Comparison of ENCODE assay signal across 8 cellular contexts in the genomic region with DNA sequence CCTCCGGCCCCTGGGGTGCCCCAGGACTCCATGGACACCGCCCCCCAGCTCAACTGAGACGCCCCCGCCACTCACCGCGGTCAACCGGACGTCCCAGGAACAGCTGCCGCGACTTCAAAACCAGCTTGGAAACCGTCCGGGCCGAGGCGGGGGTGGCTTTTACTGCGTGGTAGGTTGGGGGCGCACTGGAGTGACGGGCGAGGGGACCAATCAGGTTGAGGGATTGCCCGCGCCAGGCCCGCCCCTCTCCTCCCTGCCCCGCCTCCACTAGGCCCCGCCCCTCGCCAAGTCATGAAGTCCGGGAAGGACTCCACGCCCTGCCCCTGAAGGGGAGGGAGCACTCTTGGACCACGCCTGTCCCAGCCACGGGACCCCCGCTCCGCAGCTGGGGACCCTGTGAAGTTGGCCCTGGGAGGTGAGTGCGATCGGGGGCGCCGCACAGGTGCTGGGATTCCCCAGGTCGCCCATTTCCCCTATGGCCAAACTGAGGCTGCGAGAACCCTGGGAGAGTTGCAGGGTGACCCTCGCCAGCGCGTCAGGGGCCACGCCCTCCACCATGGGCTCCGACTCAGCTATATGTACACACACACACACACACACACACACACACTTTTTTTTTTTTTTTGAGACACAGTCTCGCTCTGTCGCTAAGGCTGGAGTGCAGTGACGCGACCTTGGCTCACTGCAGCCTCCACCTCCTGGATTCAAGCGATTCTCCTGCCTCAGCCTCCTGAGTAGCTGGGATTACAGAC. TPM values are rescaled to one million over a fixed set of nuclear protein-coding genes. Genes with fewer than 3 reads are reported as not detected.
DNase-seq lines count a peak whose midpoint lies in the region; ATAC-seq and TF ChIP-seq lines count a peak whose summit lies in the region.

A gene with protein sequence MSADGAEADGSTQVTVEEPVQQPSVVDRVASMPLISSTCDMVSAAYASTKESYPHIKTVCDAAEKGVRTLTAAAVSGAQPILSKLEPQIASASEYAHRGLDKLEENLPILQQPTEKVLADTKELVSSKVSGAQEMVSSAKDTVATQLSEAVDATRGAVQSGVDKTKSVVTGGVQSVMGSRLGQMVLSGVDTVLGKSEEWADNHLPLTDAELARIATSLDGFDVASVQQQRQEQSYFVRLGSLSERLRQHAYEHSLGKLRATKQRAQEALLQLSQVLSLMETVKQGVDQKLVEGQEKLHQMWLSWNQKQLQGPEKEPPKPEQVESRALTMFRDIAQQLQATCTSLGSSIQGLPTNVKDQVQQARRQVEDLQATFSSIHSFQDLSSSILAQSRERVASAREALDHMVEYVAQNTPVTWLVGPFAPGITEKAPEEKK (minus strand): TSS at position 134 of the 752 bp plus-strand sequence. CDS start 6,273 bp downstream, outside the sequence.

- TF ChIP-seq CTCF in DOHH2 (IDR thresholded peaks at IDR 0.05; ENCODE audit: low read depth, low read length, poor library complexity, severe bottlenecking) (no peak), Loucy (conservative IDR thresholded peaks at IDR 0.05; ENCODE audit: low read length) (no peak), astrocyte of the cerebellum (IDR thresholded peaks at IDR 0.05; ENCODE audit: low read depth, low read length, missing control alignments) (no peak), hepatocyte (IDR thresholded peaks at IDR 0.05; ENCODE audit: poor library complexity) (no peak)

- 2 to 4% methylated on average over 33 to 44 of the region's 46 CpGs for WGBS in GM23248 (ENCODE audit: low coverage in 1 of 2, low lambda C conversion rate in 2 of 2, missing lambda C conversion rate in 2 of 2), 2 experiments
- 14% methylated on average over 18 of the region's 46 CpGs for WGBS in hepatocyte (ENCODE audit: low lambda C conversion rate, missing lambda C conversion rate)
- WGBS in aorta, 2 donors = 5% methylated on average over 39 to 46 of the region's 46 CpGs

- H4K20me1 ChIP-seq in DOHH2 (ENCODE audit: control insufficient read depth, insufficient read depth, low read depth, low read length) (no peaks in the 10 kb centered on the region), GM23248 (ENCODE audit: insufficient read depth) (no peaks in the 10 kb centered on the region; the same call in 1 of the 2 replicates), Loucy (ENCODE audit: insufficient read depth, low read length, poor library complexity, severe bottlenecking) (peaks cover 15% of the 10 kb centered on the region), hepatocyte (ENCODE audit: insufficient read depth, poor library complexity, severe bottlenecking) (no peaks in the 10 kb centered on the region)

- H3K9ac ChIP-seq in GM23248 (peak within 1 kb of the TSS; percentile 94), Loucy (ENCODE audit: low read depth, low read length, poor library complexity, severe bottlenecking) (peak within 1 kb of the TSS; percentile 95)

- H3K27me3 ChIP-seq in DOHH2 (ENCODE audit: control insufficient read depth, low read length) = no peaks in the 10 kb centered on the region
- H3K27me3 ChIP-seq in GM23248 (replicated peaks; ENCODE audit: insufficient read depth) = no peaks in the 10 kb centered on the region
- no peaks in the 10 kb centered on the region for H3K27me3 ChIP-seq in Loucy (ENCODE audit: insufficient read depth, low read length, poor library complexity, severe bottlenecking)
- H3K27me3 ChIP-seq in hepatocyte = no peaks in the 10 kb centered on the region
- H3K27me3 ChIP-seq in aorta (ENCODE audit: control insufficient read depth in 1 of 2, insufficient read depth in 2 of 2, low read length in 1 of 2) = no peaks in the 10 kb centered on the region

- H3K27ac ChIP-seq in DOHH2 (ENCODE audit: low read depth, low read length) (peak within 1 kb of the TSS; percentile 75), GM23248 (peak within 1 kb of the TSS; percentile 90), hepatocyte (peak within 1 kb of the TSS; percentile 86), aorta (ENCODE audit: low read depth in 1 of 2, low read length in 2 of 2) (peak within 1 kb of the TSS in 1 of 2 donors; percentile 59)

- peak; percentile 99 for ATAC-seq in aorta (ENCODE audit: low FRiP score)

- peak within 1 kb of the TSS; percentile 97 for H3K4me2 ChIP-seq in DOHH2 (ENCODE audit: low read length)
- H3K4me2 ChIP-seq in GM23248 (ENCODE audit: unreplicated experiment) = peak within 1 kb of the TSS; percentile 87
- peak within 1 kb of the TSS; percentile 97 for H3K4me2 ChIP-seq in Loucy (ENCODE audit: low read depth, low read length, poor library complexity, severe bottlenecking)
- peak within 1 kb of the TSS; percentile 86 for H3K4me2 ChIP-seq in hepatocyte

- H3K4me1 ChIP-seq in DOHH2 (ENCODE audit: control insufficient read depth, low read length) (peaks cover 72% of the 10 kb centered on the region), GM23248 (ENCODE audit: insufficient read depth) (peaks cover 22% of the 10 kb centered on the region), Loucy (ENCODE audit: insufficient read depth, low read length, poor library complexity, severe bottlenecking) (peaks cover 21% of the 10 kb centered on the region), hepatocyte (ENCODE audit: insufficient read depth) (peaks cover 10% of the 10 kb centered on the region), aorta (ENCODE audit: control insufficient read depth in 1 of 2, insufficient read depth in 2 of 2, low read length in 2 of 2) (no peaks in the 10 kb centered on the region)

- H2AFZ ChIP-seq in GM23248 (peak within 1 kb of the TSS; percentile 62), Loucy (ENCODE audit: low read length) (peak within 1 kb of the TSS; percentile 89), hepatocyte (peak within 1 kb of the TSS; percentile 64)

- in situ Hi-C loops in GM23248 (cut with MboI) = no loop called here
- in situ Hi-C loops in astrocyte of the cerebellum (cut with HindIII; ENCODE audit: low sequenced_read_pairs) = no loop called here

- H3K79me2 ChIP-seq in DOHH2 (ENCODE audit: control insufficient read depth, low read length) = peaks cover 40% of the 10 kb centered on the region
- peaks cover 47% of the 10 kb centered on the region for H3K79me2 ChIP-seq in GM23248 (ENCODE audit: insufficient read depth)
- peaks cover 39% of the 10 kb centered on the region for H3K79me2 ChIP-seq in Loucy (ENCODE audit: insufficient read depth, low read length)
- peaks cover 42% of the 10 kb centered on the region for H3K79me2 ChIP-seq in hepatocyte

- H3F3A ChIP-seq in DOHH2 (ENCODE audit: control insufficient read depth, insufficient read depth) (peaks cover 11% of the 10 kb centered on the region), GM23248 (ENCODE audit: insufficient read depth) (peaks cover 36% of the 10 kb centered on the region), Loucy (ENCODE audit: low read depth) (0 out of 2 replicates have a peak, but pooled peaks cover 3% of the 10 kb centered on the region)

- peak within 1 kb of the TSS; percentile 98 for H3K4me3 ChIP-seq in DOHH2 (ENCODE audit: low read length)
- H3K4me3 ChIP-seq in GM23248 = peak within 1 kb of the TSS; percentile 98
- H3K4me3 ChIP-seq in Loucy (ENCODE audit: low read length, poor library complexity, severe bottlenecking) = peak within 1 kb of the TSS; percentile 86
- H3K4me3 ChIP-seq in astrocyte of the cerebellum (ENCODE audit: low read depth, low read length) = peak within 1 kb of the TSS; percentile 74
- peak within 1 kb of the TSS; percentile 85 for H3K4me3 ChIP-seq in hepatocyte
- H3K4me3 ChIP-seq in aorta (ENCODE audit: low read length in 2 of 2) = peak within 1 kb of the TSS; percentile 66 to 91

- H3K9me3 ChIP-seq in DOHH2 (ENCODE audit: control insufficient read depth, insufficient read depth, low read length) = no peaks in the 10 kb centered on the region
- no peaks in the 10 kb centered on the region for H3K9me3 ChIP-seq in GM23248 (ENCODE audit: low read depth)
- no peaks in the 10 kb centered on the region for H3K9me3 ChIP-seq in Loucy (ENCODE audit: insufficient read depth, low read depth, low read length)
- no peaks in the 10 kb centered on the region for H3K9me3 ChIP-seq in hepatocyte (ENCODE audit: low read depth)
- H3K9me3 ChIP-seq in aorta (ENCODE audit: control insufficient read depth, low read length) = no peaks in the 10 kb centered on the region

- H3K9me2 ChIP-seq in DOHH2 (replicated peaks; ENCODE audit: control insufficient read depth, low read length) (no peaks in the 10 kb centered on the region), GM23248 (ENCODE audit: insufficient read depth) (no peaks in the 10 kb centered on the region), Loucy (replicated peaks; ENCODE audit: low read depth, low read length) (no peaks in the 10 kb centered on the region), hepatocyte (replicated peaks; ENCODE audit: insufficient read depth) (no peaks in the 10 kb centered on the region)

- DNase-seq in GM23248 = peak; percentile 96
- DNase-seq in T1000 (lab: John Stamatoyannopoulos, UW) = peak; percentile 90
- peak; percentile 87 for DNase-seq in astrocyte of the cerebellum (ENCODE audit: low read depth)
- peak; percentile 98 for DNase-seq in hepatocyte (ENCODE audit: low spot score)
- DNase-seq in retina = peak; percentile 88
- DNase-seq in aorta = peak; percentile 99 to 100

- intact Hi-C loops in aorta (cut with DNase I) = no loop called here

- H3K36me3 ChIP-seq in DOHH2 (ENCODE audit: control insufficient read depth, low read length) (peaks cover 29% of the 10 kb centered on the region), GM23248 (ENCODE audit: low read depth) (peaks cover 7% of the 10 kb centered on the region; the same call in 1 of the 2 replicates), Loucy (ENCODE audit: insufficient read depth, low read length) (no peaks in the 10 kb centered on the region), hepatocyte (replicated peaks; ENCODE audit: insufficient read depth, low read depth) (no peaks in the 10 kb centered on the region), aorta (ENCODE audit: control insufficient read depth in 1 of 2, insufficient read depth in 2 of 2, low read length in 1 of 2) (no peaks in the 10 kb centered on the region)

RNA-seq across cellular contexts. Expression of the gene that starts here (rescaled TPM):
- 306 and 372 TPM in 2 replicates for total RNA-seq in GM23248 (2014; rRNA removed; shearing (Covaris generic))
- 398 and 415 TPM in 2 replicates for polyA plus RNA-seq in GM23248 (2016; fragmentation: Nextera tagmentation; extraction: Ambion mirVana)
- 97.8 and 108 TPM in 2 replicates for total RNA-seq in hepatocyte
- polyA plus RNA-seq in hepatocyte = 118 and 121 TPM in 2 replicates
- 10 to 100 TPM; 56.4 to 68.4 TPM for total RNA-seq in aorta
- polyA plus RNA-seq in aorta = 10 to 100 TPM; 53.2 to 56.5 TPM
